In the genomic region with DNA sequence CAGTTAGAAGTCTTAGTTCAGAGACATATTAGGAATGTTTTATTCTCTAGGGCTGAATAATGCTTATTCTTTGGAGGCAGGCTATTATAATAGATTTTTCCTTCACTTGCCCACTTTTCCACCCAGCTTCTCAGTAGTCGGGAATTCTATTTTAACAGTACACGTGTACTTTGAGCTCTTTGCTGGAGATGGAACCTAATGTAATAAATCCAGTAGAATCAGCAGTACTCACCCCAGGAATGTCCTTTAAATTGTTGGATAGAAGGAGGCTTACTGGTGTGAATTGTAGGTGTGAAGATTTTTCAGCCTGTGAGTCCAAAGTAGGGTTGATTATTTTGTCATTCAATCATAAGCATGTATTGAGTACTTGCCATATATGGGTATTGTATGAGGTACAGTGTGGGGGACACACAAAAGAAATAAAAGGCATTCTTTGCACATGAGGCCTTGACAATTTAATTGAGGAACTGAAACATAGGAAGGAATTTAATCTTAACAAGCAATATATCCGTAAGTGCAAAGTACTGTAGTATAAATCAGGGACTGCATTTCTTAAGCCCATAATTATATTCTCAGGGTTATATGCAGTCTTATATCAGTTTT, we compare ENCODE assay signal across 21 cellular contexts.
"Had no signal": no experiment of that assay in that cellular context is flagged by ENCODE, and none has a peak within 500 bp of the region (broad histone marks: within the 10 kb centered on the region; RNA-seq: fewer than 3 reads in every experiment).

No MANE protein-coding gene starts in this region.

- DNase-seq: activated CD4-positive, alpha-beta T cell treated with anti-CD3 and anti-CD28 coated beads for 48 hours; activated CD8-positive, alpha-beta memory T cell treated with anti-CD3 and anti-CD28 coated beads, Interleukin-2, amount 50 U/mL, for 4 hours; activated CD8-positive, alpha-beta T cell treated with anti-CD3 and anti-CD28 coated beads, Interleukin-2, amount 10 ng/mL, durations not matched to agents 7 days and 5 days; activated effector memory CD4-positive, alpha-beta T cell treated with anti-CD3 and anti-CD28 coated beads, Interleukin-2, amount 50 U/mL, for 16 hours; activated T-cell treated with anti-CD3 and anti-CD28 coated beads, Interleukin-2, amount 50 U/mL, for 48 hours; amygdala; body of pancreas; left lung; mammary epithelial cell; natural killer cell; occipital lobe; right cardiac atrium; stimulated activated CD4-positive, alpha-beta T cell treated with anti-CD3 and anti-CD28 coated beads, Interleukin-4, amount 100 ng/mL, for 4 hours; stimulated activated naive CD8-positive, alpha-beta T cell treated with anti-CD3 and anti-CD28 coated beads, Interleukin-15, Interleukin-2, amounts not matched to agents 100 U/mL and 50 U/mL, for 24 hours; T-helper 1 cell; trophoblast cell had no signal

- H3K27me3 ChIP-seq: body of pancreas, left lung had no signal

- H3K9me3 ChIP-seq: body of pancreas, left lung had no signal

- ATAC-seq: activated CD8-positive, alpha-beta T cell treated with anti-CD3 and anti-CD28 coated beads, Interleukin-2, amount 10 ng/mL, durations not matched to agents 7 days and 5 days; activated naive CD4-positive, alpha-beta T cell treated with anti-CD3 and anti-CD28 coated beads, Interleukin-2, amount 50 U/mL, for 72 hours; body of pancreas; esophagus mucosa; left lung; natural killer cell; right cardiac atrium; stimulated activated naive CD8-positive, alpha-beta T cell treated with anti-CD3 and anti-CD28 coated beads, Interleukin-15, Interleukin-2, amounts not matched to agents 100 U/mL and 50 U/mL, for 24 hours had no signal

- H3K4me3 Mint-ChIP-seq: activated CD8-positive, alpha-beta T cell treated with anti-CD3 and anti-CD28 coated beads, Interleukin-2, amount 10 ng/mL, durations not matched to agents 7 days and 5 days; natural killer cell had no signal

- H3K27ac ChIP-seq: body of pancreas, left lung had no signal

- FAIRE-seq: colon, islet of Langerhans had no signal

- H3K4me3 ChIP-seq: body of pancreas, left lung, smooth muscle cell had no signal

- H3K36me3 Mint-ChIP-seq: activated naive CD4-positive, alpha-beta T cell treated with anti-CD3 and anti-CD28 coated beads, Interleukin-2, amount 50 U/mL, for 72 hours; natural killer cell had no signal

- H3K9me3 Mint-ChIP-seq: activated naive CD4-positive, alpha-beta T cell treated with anti-CD3 and anti-CD28 coated beads, Interleukin-2, amount 50 U/mL, for 72 hours; natural killer cell had no signal

- H3K4me2 ChIP-seq: smooth muscle cell had no signal

- H3K36me3 ChIP-seq: left lung had no signal

- H3K27ac Mint-ChIP-seq: activated CD8-positive, alpha-beta T cell treated with anti-CD3 and anti-CD28 coated beads, Interleukin-2, amount 10 ng/mL, durations not matched to agents 7 days and 5 days; natural killer cell had no signal

- H3K4me1 Mint-ChIP-seq: natural killer cell had no signal
